ENCODE assay signal across 14 cellular contexts in genomic region chr13:73174521-73175010, GRCh38.
DNase-seq lines count a peak whose midpoint lies in the region; ATAC-seq and TF ChIP-seq lines count a peak whose summit lies in the region.
"Had no signal": no experiment of that assay in that cellular context is flagged by ENCODE, and none has a peak within 500 bp of the region (broad histone marks: within the 10 kb centered on the region; RNA-seq: fewer than 3 reads in every experiment).

No MANE protein-coding gene starts in this region.

- H3K9ac ChIP-seq in endodermal cell (ENCODE audit: extremely low read depth, low read length, poor library complexity, severe bottlenecking) = peak overlapping the region; percentile 70

- H3K4me3 Mint-ChIP-seq in Caco-2 (ENCODE audit: unreplicated experiment) (peak overlapping the region; percentile 1), endodermal cell (no peak overlapping the region)
- H3K4me3 Mint-ChIP-seq: CD4-positive, alpha-beta T cell; GM23338 had no signal

- CTCF ChIA-PET in Caco-2 (lab: Charles Lee) = no interaction called here

- H3K4me1 Mint-ChIP-seq in Caco-2 (ENCODE audit: low read depth, unreplicated experiment) (peaks cover 32% of the 10 kb centered on the region), endodermal cell (peaks cover 49% of the 10 kb centered on the region)

- DNase-seq in Caco-2 = no peak
- DNase-seq in endodermal cell = no peak
- no peak for DNase-seq in hepatocyte (ENCODE audit: low spot score)
- DNase-seq in suprapubic skin (ENCODE audit: low spot score in 2 of 2) = no peak
- no peak for DNase-seq in DMS153 (lab: John Stamatoyannopoulos, UW)
- no peak for DNase-seq in retina
- DNase-seq: AML-193; CD4-positive, alpha-beta T cell; HCEC 1CT had no signal

- H3K4me2 ChIP-seq in hepatocyte = no peak overlapping the region
- H3K4me2 ChIP-seq: A549, GM23338 had no signal

- TF ChIP-seq POLR2A in suprapubic skin (IDR thresholded peaks at IDR 0.05) = no peak

- TF ChIP-seq CTCF in Caco-2 (IDR thresholded peaks at IDR 0.05; ENCODE audit: insufficient read depth in 1 of 2, low read depth in 1 of 2, low read length in 1 of 2, severe bottlenecking in 1 of 2, unreplicated experiment in 1 of 2) (no peak), endodermal cell (conservative IDR thresholded peaks at IDR 0.05) (no peak), hepatocyte (IDR thresholded peaks at IDR 0.05; ENCODE audit: poor library complexity) (no peak), suprapubic skin (IDR thresholded peaks at IDR 0.05) (no peak)

- no peaks in the 10 kb centered on the region for H3K27me3 ChIP-seq in Caco-2 (replicated peaks; ENCODE audit: control insufficient read depth, insufficient read depth, low read length)
- H3K27me3 ChIP-seq in endodermal cell (ENCODE audit: control insufficient read depth, insufficient read depth, low read length, poor library complexity, severe bottlenecking) = no peaks in the 10 kb centered on the region
- H3K27me3 ChIP-seq in hepatocyte = no peaks in the 10 kb centered on the region
- no peaks in the 10 kb centered on the region for H3K27me3 ChIP-seq in suprapubic skin

- H3K9me3 ChIP-seq in Caco-2 = no peaks in the 10 kb centered on the region
- no peaks in the 10 kb centered on the region for H3K9me3 ChIP-seq in endodermal cell (ENCODE audit: control insufficient read depth, low read length)
- H3K9me3 ChIP-seq in hepatocyte (ENCODE audit: low read depth) = no peaks in the 10 kb centered on the region
- H3K9me3 ChIP-seq in suprapubic skin = no peaks in the 10 kb centered on the region
- H3K9me3 ChIP-seq: A549 had no signal

- no peaks in the 10 kb centered on the region for H3K79me2 ChIP-seq in hepatocyte

- H4K20me1 ChIP-seq in hepatocyte (ENCODE audit: insufficient read depth, poor library complexity, severe bottlenecking) = no peaks in the 10 kb centered on the region

- no peak for ATAC-seq in GM18907 (IDR thresholded peaks at IDR 0.05; ENCODE audit: unreplicated experiment)
- ATAC-seq: GM23338 had no signal

- H3K27me3 Mint-ChIP-seq in Caco-2 (ENCODE audit: insufficient read depth, unreplicated experiment) (no peaks in the 10 kb centered on the region), endodermal cell (ENCODE audit: insufficient read depth) (no peaks in the 10 kb centered on the region)
- H3K27me3 Mint-ChIP-seq: CD4-positive, alpha-beta T cell had no signal

- intact Hi-C loops in Caco-2 (cut with micrococcal nuclease; ENCODE audit: unreplicated experiment) = no loop called here

- H3K27ac Mint-ChIP-seq in Caco-2 (ENCODE audit: unreplicated experiment) = peak overlapping the region; percentile 69
- H3K27ac Mint-ChIP-seq in endodermal cell = peak overlapping the region; percentile 92
- H3K27ac Mint-ChIP-seq: CD4-positive, alpha-beta T cell; GM23338 had no signal

- no peaks in the 10 kb centered on the region for H3K36me3 ChIP-seq in Caco-2 (ENCODE audit: control insufficient read depth, insufficient read depth, low read length)
- H3K36me3 ChIP-seq in endodermal cell (ENCODE audit: control insufficient read depth, insufficient read depth, low read length) = no peaks in the 10 kb centered on the region
- H3K36me3 ChIP-seq in hepatocyte (replicated peaks; ENCODE audit: insufficient read depth, low read depth) = no peaks in the 10 kb centered on the region
- no peaks in the 10 kb centered on the region for H3K36me3 ChIP-seq in suprapubic skin

- no peak for TF ChIP-seq EP300 in suprapubic skin (IDR thresholded peaks at IDR 0.05)

- H3K4me3 ChIP-seq in Caco-2 (ENCODE audit: low read depth, low read length) = no peak overlapping the region
- no peak overlapping the region for H3K4me3 ChIP-seq in endodermal cell (ENCODE audit: low read length)
- H3K4me3 ChIP-seq in hepatocyte = no peak overlapping the region
- H3K4me3 ChIP-seq in suprapubic skin = no peak overlapping the region
- H3K4me3 ChIP-seq: A549, GM23338 had no signal

- H3K27ac ChIP-seq in endodermal cell (ENCODE audit: low read depth, low read length) (peak overlapping the region; percentile 21), hepatocyte (peak overlapping the region; percentile 91), suprapubic skin (peak overlapping the region; percentile 8)
- H3K27ac ChIP-seq: 22Rv1, A549, C4-2B had no signal

- no peaks in the 10 kb centered on the region for H3K9me2 ChIP-seq in hepatocyte (replicated peaks; ENCODE audit: insufficient read depth)

- no TSS peak for BruUV-seq in Caco-2 (replicated peaks; lab: Mats Ljungman, UMichigan)

- H3K4me1 ChIP-seq in Caco-2 (peaks cover 57% of the 10 kb centered on the region), endodermal cell (ENCODE audit: control insufficient read depth, insufficient read depth, low read length) (peaks cover 30% of the 10 kb centered on the region), hepatocyte (ENCODE audit: insufficient read depth) (peaks cover 44% of the 10 kb centered on the region), suprapubic skin (peaks cover 36% of the 10 kb centered on the region)

- no peak overlapping the region for H2AFZ ChIP-seq in hepatocyte
- H2AFZ ChIP-seq: GM23338 had no signal

- H3K36me3 Mint-ChIP-seq in Caco-2 (ENCODE audit: insufficient read depth, unreplicated experiment) = peaks cover 5% of the 10 kb centered on the region
- no peaks in the 10 kb centered on the region for H3K36me3 Mint-ChIP-seq in endodermal cell (ENCODE audit: low read depth)

- H3K9me3 Mint-ChIP-seq in Caco-2 (ENCODE audit: unreplicated experiment) = peaks cover 15% of the 10 kb centered on the region
- H3K9me3 Mint-ChIP-seq in endodermal cell = no peaks in the 10 kb centered on the region
- H3K9me3 Mint-ChIP-seq: CD4-positive, alpha-beta T cell; GM23338 had no signal

- POLR2A ChIA-PET in Caco-2 (lab: Charles Lee) = interaction anchor here (0.6 kb wide), 1 partner anchor 105 kb away, joined by 3 read pairs; no protein-coding TSS in a partner anchor

Comparison
In these comparisons a context has a peak if more than half of its experiments do, and no peak if none do; other contexts are left out.
1. H3K27ac ChIP-seq: peak in every context shown above with its lines; median percentile 91 in hepatocyte; 21 in endodermal cell; 8 in suprapubic skin.